Comparison of ENCODE assay signal across 1 cellular context in the genomic region with DNA sequence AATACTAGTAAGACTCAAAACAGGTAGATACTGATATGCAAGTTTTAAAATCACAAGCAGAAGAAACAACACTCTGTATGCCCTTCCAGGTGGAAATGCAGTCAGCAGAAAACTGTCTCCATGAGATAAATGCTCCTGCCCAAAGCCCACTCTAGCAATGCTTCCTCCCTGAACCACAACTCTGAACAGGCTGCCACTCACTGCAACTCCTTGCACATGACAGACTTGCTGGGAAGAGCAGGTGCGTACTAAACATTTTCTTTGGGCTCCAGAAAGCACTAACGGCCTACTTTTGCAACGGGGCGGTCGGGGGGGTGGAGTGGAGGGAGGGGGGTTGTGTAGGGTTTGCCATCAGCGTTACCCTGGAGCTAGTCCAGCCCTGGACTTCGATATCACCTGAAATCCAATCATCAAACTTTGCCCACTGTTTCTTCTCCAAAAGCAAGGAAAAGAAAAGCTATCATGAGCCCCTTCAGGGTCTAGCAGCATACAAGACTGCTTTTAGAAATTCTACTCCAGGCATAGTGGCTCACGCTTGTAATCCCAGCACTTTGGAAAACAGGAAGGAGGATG.
TF ChIP-seq lines count a peak whose summit lies in the region.

No MANE protein-coding gene starts in this region.

TF ChIP-seq in HepG2, 621 proteins besides CTCF, POLR2A, EP300 and RAD21:
- TF ChIP-seq HOXA3 (CRISPR knock-in tag; IDR thresholded peaks at IDR 0.05) = 0 out of 2 replicates have a peak, but pooled peaks have one; percentile 34
- no peak for TF ChIP-seq ARID3A (IDR thresholded peaks at IDR 0.05; ENCODE audit: low read depth, low read length)
- TF ChIP-seq HDAC6 (IDR thresholded peaks at IDR 0.05; ENCODE audit: low read depth, low read length) = no peak
- TF ChIP-seq GPN1 (CRISPR knock-in tag; IDR thresholded peaks at IDR 0.05; ENCODE audit: borderline replicate concordance) = no peak
- TF ChIP-seq, protein P1, sequence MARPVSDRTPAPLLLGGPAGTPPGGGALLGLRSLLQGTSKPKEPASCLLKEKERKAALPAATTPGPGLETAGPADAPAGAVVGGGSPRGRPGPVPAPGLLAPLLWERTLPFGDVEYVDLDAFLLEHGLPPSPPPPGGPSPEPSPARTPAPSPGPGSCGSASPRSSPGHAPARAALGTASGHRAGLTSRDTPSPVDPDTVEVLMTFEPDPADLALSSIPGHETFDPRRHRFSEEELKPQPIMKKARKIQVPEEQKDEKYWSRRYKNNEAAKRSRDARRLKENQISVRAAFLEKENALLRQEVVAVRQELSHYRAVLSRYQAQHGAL (CRISPR knock-in tag; IDR thresholded peaks at IDR 0.05; ENCODE audit: not compliant biosample characterization) = no peak
- TF ChIP-seq, protein P2, sequence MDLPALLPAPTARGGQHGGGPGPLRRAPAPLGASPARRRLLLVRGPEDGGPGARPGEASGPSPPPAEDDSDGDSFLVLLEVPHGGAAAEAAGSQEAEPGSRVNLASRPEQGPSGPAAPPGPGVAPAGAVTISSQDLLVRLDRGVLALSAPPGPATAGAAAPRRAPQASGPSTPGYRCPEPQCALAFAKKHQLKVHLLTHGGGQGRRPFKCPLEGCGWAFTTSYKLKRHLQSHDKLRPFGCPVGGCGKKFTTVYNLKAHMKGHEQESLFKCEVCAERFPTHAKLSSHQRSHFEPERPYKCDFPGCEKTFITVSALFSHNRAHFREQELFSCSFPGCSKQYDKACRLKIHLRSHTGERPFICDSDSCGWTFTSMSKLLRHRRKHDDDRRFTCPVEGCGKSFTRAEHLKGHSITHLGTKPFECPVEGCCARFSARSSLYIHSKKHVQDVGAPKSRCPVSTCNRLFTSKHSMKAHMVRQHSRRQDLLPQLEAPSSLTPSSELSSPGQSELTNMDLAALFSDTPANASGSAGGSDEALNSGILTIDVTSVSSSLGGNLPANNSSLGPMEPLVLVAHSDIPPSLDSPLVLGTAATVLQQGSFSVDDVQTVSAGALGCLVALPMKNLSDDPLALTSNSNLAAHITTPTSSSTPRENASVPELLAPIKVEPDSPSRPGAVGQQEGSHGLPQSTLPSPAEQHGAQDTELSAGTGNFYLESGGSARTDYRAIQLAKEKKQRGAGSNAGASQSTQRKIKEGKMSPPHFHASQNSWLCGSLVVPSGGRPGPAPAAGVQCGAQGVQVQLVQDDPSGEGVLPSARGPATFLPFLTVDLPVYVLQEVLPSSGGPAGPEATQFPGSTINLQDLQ (CRISPR knock-in tag; IDR thresholded peaks at IDR 0.05) = no peak
- no peak for TF ChIP-seq RFX1 (IDR thresholded peaks at IDR 0.05)
- TF ChIP-seq, protein P3, sequence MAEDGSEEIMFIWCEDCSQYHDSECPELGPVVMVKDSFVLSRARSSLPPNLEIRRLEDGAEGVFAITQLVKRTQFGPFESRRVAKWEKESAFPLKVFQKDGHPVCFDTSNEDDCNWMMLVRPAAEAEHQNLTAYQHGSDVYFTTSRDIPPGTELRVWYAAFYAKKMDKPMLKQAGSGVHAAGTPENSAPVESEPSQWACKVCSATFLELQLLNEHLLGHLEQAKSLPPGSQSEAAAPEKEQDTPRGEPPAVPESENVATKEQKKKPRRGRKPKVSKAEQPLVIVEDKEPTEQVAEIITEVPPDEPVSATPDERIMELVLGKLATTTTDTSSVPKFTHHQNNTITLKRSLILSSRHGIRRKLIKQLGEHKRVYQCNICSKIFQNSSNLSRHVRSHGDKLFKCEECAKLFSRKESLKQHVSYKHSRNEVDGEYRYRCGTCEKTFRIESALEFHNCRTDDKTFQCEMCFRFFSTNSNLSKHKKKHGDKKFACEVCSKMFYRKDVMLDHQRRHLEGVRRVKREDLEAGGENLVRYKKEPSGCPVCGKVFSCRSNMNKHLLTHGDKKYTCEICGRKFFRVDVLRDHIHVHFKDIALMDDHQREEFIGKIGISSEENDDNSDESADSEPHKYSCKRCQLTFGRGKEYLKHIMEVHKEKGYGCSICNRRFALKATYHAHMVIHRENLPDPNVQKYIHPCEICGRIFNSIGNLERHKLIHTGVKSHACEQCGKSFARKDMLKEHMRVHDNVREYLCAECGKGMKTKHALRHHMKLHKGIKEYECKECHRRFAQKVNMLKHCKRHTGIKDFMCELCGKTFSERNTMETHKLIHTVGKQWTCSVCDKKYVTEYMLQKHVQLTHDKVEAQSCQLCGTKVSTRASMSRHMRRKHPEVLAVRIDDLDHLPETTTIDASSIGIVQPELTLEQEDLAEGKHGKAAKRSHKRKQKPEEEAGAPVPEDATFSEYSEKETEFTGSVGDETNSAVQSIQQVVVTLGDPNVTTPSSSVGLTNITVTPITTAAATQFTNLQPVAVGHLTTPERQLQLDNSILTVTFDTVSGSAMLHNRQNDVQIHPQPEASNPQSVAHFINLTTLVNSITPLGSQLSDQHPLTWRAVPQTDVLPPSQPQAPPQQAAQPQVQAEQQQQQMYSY (CRISPR knock-in tag; IDR thresholded peaks at IDR 0.05) = peak; percentile 83
- TF ChIP-seq ZNF350 (CRISPR knock-in tag; IDR thresholded peaks at IDR 0.05; ENCODE audit: borderline replicate concordance, low read depth) = no peak
- 0 out of 2 replicates have a peak, but pooled peaks have one; percentile 12 for TF ChIP-seq KMT2A (CRISPR knock-in tag; IDR thresholded peaks at IDR 0.05)
- TF ChIP-seq, protein P4, sequence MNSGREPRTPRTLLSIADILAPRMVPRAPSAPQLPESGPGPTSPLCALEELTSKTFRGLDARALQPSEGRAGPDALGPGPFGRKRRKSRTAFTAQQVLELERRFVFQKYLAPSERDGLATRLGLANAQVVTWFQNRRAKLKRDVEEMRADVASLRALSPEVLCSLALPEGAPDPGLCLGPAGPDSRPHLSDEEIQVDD (CRISPR knock-in tag; IDR thresholded peaks at IDR 0.05; ENCODE audit: borderline replicate concordance) = no peak
